19 cellular contexts compared by ENCODE assay signal in genomic region chr2:240993446-240994160, GRCh38. TPM values are rescaled to one million over a fixed set of nuclear protein-coding genes. Genes with fewer than 3 reads are reported as not detected.
A peak's percentile ranks its signal among the peaks of the same experiment; 100 is the strongest.
DNase-seq lines count a peak whose midpoint lies in the region; ATAC-seq and TF ChIP-seq lines count a peak whose summit lies in the region.
"Had no signal": no experiment of that assay in that cellular context is flagged by ENCODE, and none has a peak within 500 bp of the region (broad histone marks: within the 10 kb centered on the region; RNA-seq: fewer than 3 reads in every experiment).

No MANE protein-coding gene starts in this region.

- H3K36me3 Mint-ChIP-seq in activated B cell treated with CpG ODN at 0.5 μM for 24 hours (ENCODE audit: low read depth) (no peaks in the 10 kb centered on the region), nephron progenitor cell (ENCODE audit: low read depth) (no peaks in the 10 kb centered on the region)
- peaks cover 4% of the 10 kb centered on the region for H3K36me3 Mint-ChIP-seq in CD4-positive, alpha-beta T cell (ENCODE audit: low read depth)
- H3K36me3 Mint-ChIP-seq: CD4-positive, alpha-beta memory T cell had no signal

- H3K9me3 ChIP-seq in thyroid gland, result no peaks in the 10 kb centered on the region
- no peaks in the 10 kb centered on the region for H3K9me3 ChIP-seq in adrenal gland (replicated peaks in 1 of 3)
- H3K9me3 ChIP-seq in CD4-positive, alpha-beta T cell (ENCODE audit: control insufficient read depth, low read length), result no peaks in the 10 kb centered on the region
- H3K9me3 ChIP-seq: stomach had no signal

- H3K4me1 ChIP-seq in thyroid gland (peaks cover 41 to 86% of the 10 kb centered on the region in 2 donors), adrenal gland (replicated peaks in 1 of 2) (peaks cover 42 to 53% of the 10 kb centered on the region in 2 donors)

- H3K27ac Mint-ChIP-seq in activated B cell treated with CpG ODN at 0.5 μM for 24 hours (no peak overlapping the region), nephron progenitor cell (no peak overlapping the region)
- no peak overlapping the region for H3K27ac Mint-ChIP-seq in CD4-positive, alpha-beta T cell
- H3K27ac Mint-ChIP-seq: CD4-positive, alpha-beta memory T cell had no signal

- H3K36me3 ChIP-seq in thyroid gland (no peaks in the 10 kb centered on the region), adrenal gland (replicated peaks in 1 of 2) (no peaks in the 10 kb centered on the region)
- H3K36me3 ChIP-seq: stomach had no signal

- POLR2A ChIA-PET in activated B cell treated with CpG ODN at 0.5 μM for 24 hours (lab: Charles Lee), result no interaction called here
- POLR2A ChIA-PET in CD4-positive, alpha-beta T cell (lab: Charles Lee), result no interaction called here

- H3K4me3 ChIP-seq in thyroid gland (replicated peaks in 1 of 3) (no peak overlapping the region), adrenal gland (no peak overlapping the region)
- H3K4me3 ChIP-seq: stomach had no signal

- H3K4me3 Mint-ChIP-seq in activated B cell treated with CpG ODN at 0.5 μM for 24 hours, result no peak overlapping the region
- peak overlapping the region; percentile 8 for H3K4me3 Mint-ChIP-seq in nephron progenitor cell
- H3K4me3 Mint-ChIP-seq in CD4-positive, alpha-beta T cell, result no peak overlapping the region
- H3K4me3 Mint-ChIP-seq: CD4-positive, alpha-beta memory T cell had no signal

- TF ChIP-seq POLR2A in thyroid gland (IDR thresholded peaks at IDR 0.05) (no peak), adrenal gland (IDR thresholded peaks at IDR 0.05) (no peak)

- H3K27ac ChIP-seq in thyroid gland, result peak overlapping the region in 2 of 3 donors; percentile 95 to 98
- H3K27ac ChIP-seq in adrenal gland, result no peak overlapping the region
- no peak overlapping the region for H3K27ac ChIP-seq in CD4-positive, alpha-beta T cell (ENCODE audit: low read depth, low read length)

- TF ChIP-seq CTCF in activated B cell treated with CpG ODN at 0.5 μM for 24 hours (IDR thresholded peaks at IDR 0.05) (no peak), nephron progenitor cell (IDR thresholded peaks at IDR 0.05) (no peak), thyroid gland (IDR thresholded peaks at IDR 0.05) (no peak), adrenal gland (IDR thresholded peaks at IDR 0.05) (no peak)
- TF ChIP-seq CTCF in CD4-positive, alpha-beta T cell (IDR thresholded peaks at IDR 0.05), result no peak

- ATAC-seq in activated B cell treated with CpG ODN at 0.5 μM for 24 hours (ENCODE audit: low read depth) (no peak), HG03039 (IDR thresholded peaks at IDR 0.05; ENCODE audit: unreplicated experiment) (no peak)
- ATAC-seq in CD4-positive, alpha-beta T cell (ENCODE audit: poor library complexity), result no peak
- ATAC-seq: left lobe of liver had no signal

- CTCF ChIA-PET in activated B cell treated with CpG ODN at 0.5 μM for 24 hours (lab: Charles Lee), result no interaction called here
- CTCF ChIA-PET in CD4-positive, alpha-beta T cell (lab: Charles Lee), result no interaction called here

- peaks cover 15% of the 10 kb centered on the region for H3K27me3 Mint-ChIP-seq in activated B cell treated with CpG ODN at 0.5 μM for 24 hours
- H3K27me3 Mint-ChIP-seq in nephron progenitor cell (ENCODE audit: low read depth, poor library complexity), result peaks cover 11% of the 10 kb centered on the region
- peaks cover 15% of the 10 kb centered on the region for H3K27me3 Mint-ChIP-seq in CD4-positive, alpha-beta T cell

- WGBS in thyroid gland, 2 donors, result 95% methylated on average over 5 to 17 of the region's 19 CpGs
- 83 to 97% (median 94%) methylated on average over 1 to 19 of the region's 19 CpGs for WGBS in adrenal gland, 4 donors

- intact Hi-C loops in activated B cell treated with CpG ODN at 0.5 μM for 24 hours (cut with micrococcal nuclease), result no loop called here
- intact Hi-C loops in thyroid gland (cut with DNase I), result loop anchor here (10.0 kb wide), 2 partner anchors 79 to 161 kb away; partner anchors contain the start of gene PPP1R7
- intact Hi-C loops in adrenal gland (cut with DNase I), result no loop called here
- intact Hi-C loops in CD4-positive, alpha-beta T cell (cut with DNase I, micrococcal nuclease), result loop anchor here in 1 of 2 experiments (10.0 kb wide), 1 partner anchor 51 kb away; no protein-coding TSS in a partner anchor

- H3K27me3 ChIP-seq in thyroid gland, result no peaks in the 10 kb centered on the region
- H3K27me3 ChIP-seq in adrenal gland, result no peaks in the 10 kb centered on the region
- no peaks in the 10 kb centered on the region for H3K27me3 ChIP-seq in CD4-positive, alpha-beta T cell (ENCODE audit: control insufficient read depth, insufficient read depth, low read length)

- no peaks in the 10 kb centered on the region for H3K4me1 Mint-ChIP-seq in activated B cell treated with CpG ODN at 0.5 μM for 24 hours
- peaks cover 60% of the 10 kb centered on the region for H3K4me1 Mint-ChIP-seq in nephron progenitor cell
- peaks cover 6% of the 10 kb centered on the region for H3K4me1 Mint-ChIP-seq in CD4-positive, alpha-beta T cell (ENCODE audit: low read depth)

- no peaks in the 10 kb centered on the region for H3K9me3 Mint-ChIP-seq in activated B cell treated with CpG ODN at 0.5 μM for 24 hours
- H3K9me3 Mint-ChIP-seq in nephron progenitor cell, result no peaks in the 10 kb centered on the region
- no peaks in the 10 kb centered on the region for H3K9me3 Mint-ChIP-seq in CD4-positive, alpha-beta T cell
- H3K9me3 Mint-ChIP-seq: CD4-positive, alpha-beta memory T cell had no signal

- DNase-seq in activated T-cell treated with anti-CD3 and anti-CD28 coated beads, Interleukin-2, amount 50 U/mL, for 1 hour, result peak; percentile 16
- DNase-seq in activated T-cell treated with anti-CD3 and anti-CD28 coated beads, Interleukin-2, amount 50 U/mL, for 48 hours, result no peak
- DNase-seq in activated B cell treated with CpG ODN at 0.5 μM for 24 hours, result peak; percentile 12
- DNase-seq in nephron progenitor cell, result no peak
- no peak for DNase-seq in thyroid gland
- DNase-seq in adrenal gland, result no peak
- no peak for DNase-seq in CD4-positive, alpha-beta T cell
- DNase-seq: ACHN; activated CD4-positive, alpha-beta T cell treated with anti-CD3 and anti-CD28 coated beads for 4 hours; activated naive CD4-positive, alpha-beta T cell; CD4-positive, alpha-beta memory T cell; cerebellar nuclear complex; HCEC 1CT; NCI-H187; NCI-H2227 treated with DMSO at 0.1 percent for 48 hours; stomach; SW 1271 had no signal

RNA-seq across cellular contexts. Expression of gene SNED1, which starts 4.8 kb away (rescaled TPM):
- total RNA-seq in activated B cell treated with CpG ODN at 0.5 μM for 24 hours (44.7 and 59.8 TPM in 2 replicates), thyroid gland (100 to 1,000 TPM in 1 of 4 donors, 10 to 100 TPM in 3; 47.7 to 122 (median 68.7) TPM), adrenal gland (10 to 100 TPM; 12.5 to 59.5 (median 31.2) TPM)
- 10 to 100 TPM in 2 of 3 donors, 1 to 10 TPM in 1; 3.1 to 27.5 (median 17.7) TPM for polyA plus RNA-seq in adrenal gland
- 10 to 100 TPM; 42.0 to 42.7 TPM for total RNA-seq in CD4-positive, alpha-beta T cell

Comparison
In these comparisons a context has a peak if more than half of its experiments do, and no peak if none do; other contexts are left out.
1. DNase-seq: peak in activated T-cell treated with anti-CD3 and anti-CD28 coated beads, Interleukin-2, amount 50 U/mL, for 1 hour (single experiment) and activated B cell treated with CpG ODN at 0.5 μM for 24 hours (single experiment); none in activated T-cell treated with anti-CD3 and anti-CD28 coated beads, Interleukin-2, amount 50 U/mL, for 48 hours (0 of 2), nephron progenitor cell (single experiment), thyroid gland (0 of 2), adrenal gland (0 of 7) and CD4-positive, alpha-beta T cell (0 of 10).
2. H3K27ac ChIP-seq: peak in thyroid gland (2 of 3); none in adrenal gland (0 of 5) and CD4-positive, alpha-beta T cell (single experiment).